In genomic region chr2:47078541-47079482, GRCh38 we compare ENCODE assay signal across 1 cellular context.
TF ChIP-seq lines count a peak whose summit lies in the region.

No MANE protein-coding gene starts in this region.

TF ChIP-seq in HepG2, 621 proteins besides CTCF, POLR2A, EP300 and RAD21 (continued from another document and continues in another):
- TF ChIP-seq SNAPC4 (CRISPR knock-in tag; IDR thresholded peaks at IDR 0.05) (no peak), ZMAT5 (CRISPR knock-in tag; IDR thresholded peaks at IDR 0.05; ENCODE audit: borderline replicate concordance, low read depth) (no peak), JUND (CRISPR knock-in tag; IDR thresholded peaks at IDR 0.05) (peak; percentile 80), KLF9 (CRISPR knock-in tag; IDR thresholded peaks at IDR 0.05; ENCODE audit: low read depth) (peak; percentile 91; the same call in 1 of the 2 replicates), KLF12 (CRISPR knock-in tag; IDR thresholded peaks at IDR 0.05; ENCODE audit: borderline replicate concordance) (no peak; the same call in 1 of the 2 replicates), U2AF2 (IDR thresholded peaks at IDR 0.05; ENCODE audit: low read depth, low read length) (no peak), PRDM10 (CRISPR knock-in tag; IDR thresholded peaks at IDR 0.05; ENCODE audit: low read depth) (peak; percentile 74; the same call in 1 of the 2 replicates), KDM5B (CRISPR knock-in tag; IDR thresholded peaks at IDR 0.05; ENCODE audit: borderline replicate concordance) (no peak), ZNF674 (CRISPR knock-in tag; IDR thresholded peaks at IDR 0.05; ENCODE audit: low read depth) (no peak), RNF2 (conservative IDR thresholded peaks at IDR 0.05; ENCODE audit: low read depth) (no peak), SETDB1 (CRISPR knock-in tag; IDR thresholded peaks at IDR 0.05; ENCODE audit: borderline replicate concordance) (no peak), HNRNPLL (IDR thresholded peaks at IDR 0.05; ENCODE audit: low read depth, low read length, poor library complexity, severe bottlenecking) (peak; percentile 44), PCBP1 (IDR thresholded peaks at IDR 0.05; ENCODE audit: borderline replicate concordance, low read depth, low read length) (0 out of 2 replicates have a peak, but pooled peaks have one; percentile 43), ZNF564 (CRISPR knock-in tag; IDR thresholded peaks at IDR 0.05) (no peak), JARID2 (CRISPR knock-in tag; IDR thresholded peaks at IDR 0.05; ENCODE audit: insufficient replicate concordance) (no peak), SSRP1 (CRISPR knock-in tag; IDR thresholded peaks at IDR 0.05) (0 out of 2 replicates have a peak, but pooled peaks have one; percentile 19), CEBPB (IDR thresholded peaks at IDR 0.05; ENCODE audit: borderline replicate concordance, low read depth, low read length) (peak; percentile 85; the same call in 1 of the 2 replicates), RELA (CRISPR knock-in tag; IDR thresholded peaks at IDR 0.05) (no peak), NPAS2 (CRISPR knock-in tag; IDR thresholded peaks at IDR 0.05; ENCODE audit: borderline replicate concordance) (no peak), ADNP (CRISPR knock-in tag; IDR thresholded peaks at IDR 0.05) (no peak), ZNF850 (CRISPR knock-in tag; conservative IDR thresholded peaks at IDR 0.05) (no peak), SP4 (CRISPR knock-in tag; IDR thresholded peaks at IDR 0.05) (no peak), BORCS8-MEF2B (CRISPR knock-in tag; IDR thresholded peaks at IDR 0.05) (no peak; the same call in 1 of the 2 replicates), HNF4A (CRISPR knock-in tag; IDR thresholded peaks at IDR 0.05) (peak; percentile 99), ZNF121 (CRISPR knock-in tag; IDR thresholded peaks at IDR 0.05) (peak; percentile 75; the same call in 1 of the 2 replicates), ZNF777 (CRISPR knock-in tag; IDR thresholded peaks at IDR 0.05) (no peak), THAP11 (CRISPR knock-in tag; IDR thresholded peaks at IDR 0.05) (peak; percentile 71; the same call in 1 of the 2 replicates), DNMT1 (CRISPR knock-in tag; IDR thresholded peaks at IDR 0.05) (no peak), MEF2D (CRISPR knock-in tag; IDR thresholded peaks at IDR 0.05) (peak; percentile 88), ZNF431 (CRISPR knock-in tag; IDR thresholded peaks at IDR 0.05; ENCODE audit: borderline replicate concordance, low read depth) (no peak), TARDBP (CRISPR knock-in tag; IDR thresholded peaks at IDR 0.05) (peak; percentile 98), ZNF580 (CRISPR knock-in tag; IDR thresholded peaks at IDR 0.05; ENCODE audit: borderline replicate concordance, low read depth) (0 out of 2 replicates have a peak, but pooled peaks have one; percentile 25), IRF2 (CRISPR knock-in tag; IDR thresholded peaks at IDR 0.05) (peak; percentile 85), ZNF598 (CRISPR knock-in tag; IDR thresholded peaks at IDR 0.05; ENCODE audit: borderline replicate concordance) (peak; percentile 63; the same call in 1 of the 2 replicates), ZNF160 (CRISPR knock-in tag; IDR thresholded peaks at IDR 0.05) (0 out of 2 replicates have a peak, but pooled peaks have one; percentile 10), E2F2 (CRISPR knock-in tag; IDR thresholded peaks at IDR 0.05; ENCODE audit: borderline replicate concordance) (no peak), CERS6 (CRISPR knock-in tag; IDR thresholded peaks at IDR 0.05) (no peak), SP140L (CRISPR knock-in tag; IDR thresholded peaks at IDR 0.05; ENCODE audit: borderline replicate concordance) (no peak; the same call in 1 of the 2 replicates), ZFP1 (CRISPR knock-in tag; IDR thresholded peaks at IDR 0.05) (peak; percentile 87; the same call in 1 of the 2 replicates), RARG (CRISPR knock-in tag; IDR thresholded peaks at IDR 0.05; ENCODE audit: low read depth) (no peak), MTA1 (CRISPR knock-in tag; IDR thresholded peaks at IDR 0.05; ENCODE audit: borderline replicate concordance) (peak; percentile 93), EED (CRISPR knock-in tag; IDR thresholded peaks at IDR 0.05) (0 out of 2 replicates have a peak, but pooled peaks have one; percentile 8), NR1H2 (CRISPR knock-in tag; IDR thresholded peaks at IDR 0.05; ENCODE audit: borderline replicate concordance, low read depth) (no peak), FOSL1 (CRISPR knock-in tag; IDR thresholded peaks at IDR 0.05; ENCODE audit: borderline replicate concordance) (no peak), TOE1 (CRISPR knock-in tag; IDR thresholded peaks at IDR 0.05) (0 out of 2 replicates have a peak, but pooled peaks have one; percentile 48), TEAD2 (CRISPR knock-in tag; IDR thresholded peaks at IDR 0.05) (no peak), SUZ12 (IDR thresholded peaks at IDR 0.05; ENCODE audit: low read depth, low read length) (no peak), IKZF5 (CRISPR knock-in tag; IDR thresholded peaks at IDR 0.05) (peak; percentile 88; the same call in 1 of the 2 replicates), ZNF607 (CRISPR knock-in tag; IDR thresholded peaks at IDR 0.05; ENCODE audit: borderline replicate concordance) (no peak), HMGXB4 (CRISPR knock-in tag; IDR thresholded peaks at IDR 0.05; ENCODE audit: borderline replicate concordance in 1 of 2, low read depth in 1 of 2) (peak; percentile 23 to 68; a peak in 3 of 4 replicates), MAZ (IDR thresholded peaks at IDR 0.05; ENCODE audit: borderline replicate concordance, low read depth, low read length) (no peak), MAZ (CRISPR knock-in tag; IDR thresholded peaks at IDR 0.05; ENCODE audit: low read depth) (peak; percentile 68; the same call in 1 of the 2 replicates), ZBTB33 (CRISPR knock-in tag; IDR thresholded peaks at IDR 0.05) (no peak; the same call in 1 of the 2 replicates)
